ENCODE assay signal across 8 cellular contexts in genomic region chr19:7637374-7638256, GRCh38. TPM values are rescaled to one million over a fixed set of nuclear protein-coding genes. Genes with fewer than 3 reads are reported as not detected.
DNase-seq lines count a peak whose midpoint lies in the region; ATAC-seq, FAIRE-seq and TF ChIP-seq lines count a peak whose summit lies in the region.

No MANE protein-coding gene starts in this region.

- TF ChIP-seq CTCF in KMS-11 (conservative IDR thresholded peaks at IDR 0.05; ENCODE audit: low read depth, low read length) (no peak), GM12878 (IDR thresholded peaks at IDR 0.05 in 2 of 3, conservative IDR thresholded peaks at IDR 0.05 in 1 of 3; ENCODE audit: control insufficient read depth in 2 of 3, extremely low read depth in 1 of 3, insufficient read depth in 1 of 3, low read depth in 3 of 3, low read length in 3 of 3) (no peak), transverse colon (IDR thresholded peaks at IDR 0.05) (no peak)

- H3K79me2 ChIP-seq in KMS-11 (ENCODE audit: insufficient read depth, low read depth) (no peaks in the 10 kb centered on the region), GM12878 (ENCODE audit: control insufficient read depth, insufficient read depth, low read length) (peaks cover 18% of the 10 kb centered on the region)

- no peak for FAIRE-seq in GM12878 (lab: Jason Lieb, UNC)

- TSS peak; percentile 63 for BruUV-seq in GM12878 (replicated peaks; lab: Mats Ljungman, UMichigan)

- SMC1A ChIA-PET in GM12878 (lab: Charles Lee; ENCODE audit: uncharacterized antibody, unreplicated experiment): interaction anchor here (0.7 to 1.4 kb wide), 5 partner anchors 8 to 270 kb away, joined by 3 to 4 read pairs (median 4); partner anchors contain the start of genes PET100 and XAB2

- peak overlapping the region; percentile 61; the same call in 1 of the 2 replicates for H3K9ac ChIP-seq in KMS-11
- peak overlapping the region; percentile 97 for H3K9ac ChIP-seq in GM12878 (ENCODE audit: control insufficient read depth, insufficient read depth, low read length)

- H3K4me1 ChIP-seq in KMS-11 (ENCODE audit: low read depth, poor library complexity, severe bottlenecking): peaks cover 4% of the 10 kb centered on the region
- peaks cover 14% of the 10 kb centered on the region for H3K4me1 ChIP-seq in GM12878 (ENCODE audit: control insufficient read depth, insufficient read depth, low read length)
- H3K4me1 ChIP-seq in transverse colon: peaks cover 0 to 8% (median 5%) of the 10 kb centered on the region in 4 donors

- H3K4me3 ChIP-seq in KMS-11 (IDR thresholded peaks at IDR 0.05; ENCODE audit: insufficient read depth, low read depth, low read length) (no peak overlapping the region), GM12878 (peak overlapping the region; percentile 99), transverse colon (peak overlapping the region; percentile 49 to 80 (median 66))

- H3K4me2 ChIP-seq in KMS-11 (peak overlapping the region; percentile 68), GM12878 (ENCODE audit: control insufficient read depth, insufficient read depth) (peak overlapping the region; percentile 93)

- CTCF ChIA-PET in GM12878 (lab: Yijun Ruan, JAX): interaction anchor here (0.6 to 2.2 kb wide), 6 partner anchors 8 to 270 kb away, joined by 3 to 12 read pairs (median 5); no protein-coding TSS in a partner anchor

- DNase-seq in NCI-H2227 (lab: John Stamatoyannopoulos, UW; ENCODE audit: unreplicated experiment): peak; percentile 18
- no peak for DNase-seq in NCI-H2227 treated with DMSO at 0.1 percent for 48 hours (lab: John Stamatoyannopoulos, UW)
- no peak for DNase-seq in GM12878 (ENCODE audit: low read depth, low spot score)
- peak; percentile 24 for DNase-seq in left kidney (ENCODE audit: low read depth, low spot score)
- peak; percentile 59 for DNase-seq in transverse colon
- no peak for DNase-seq in NCI-H510A treated with DMSO at 0.1 percent for 48 hours (lab: John Stamatoyannopoulos, UW)
- no peak for DNase-seq in kidney glomerular epithelial cell (lab: John Stamatoyannopoulos, UW)

- no peaks in the 10 kb centered on the region for H3K9me3 ChIP-seq in GM12878 (replicated peaks; ENCODE audit: control insufficient read depth, insufficient read depth, low read length)
- no peaks in the 10 kb centered on the region for H3K9me3 ChIP-seq in transverse colon

- intact Hi-C loops in GM12878 (cut with micrococcal nuclease; ENCODE audit: unreplicated experiment) (no loop called here), transverse colon (cut with DNase I; ENCODE audit: low total_unique reads) (no loop called here)

- TF ChIP-seq EP300 in GM12878 (IDR thresholded peaks at IDR 0.05; ENCODE audit: borderline replicate concordance in 1 of 2, control insufficient read depth in 1 of 2, low read depth in 2 of 2, low read length in 2 of 2) (no peak), transverse colon (IDR thresholded peaks at IDR 0.05; ENCODE audit: low read depth) (no peak)

- H3K27ac ChIP-seq in KMS-11 (no peak overlapping the region), GM12878 (ENCODE audit: control insufficient read depth, insufficient read depth) (peak overlapping the region; percentile 75), transverse colon (peak overlapping the region; percentile 83 to 93 (median 88))

- RAD21 ChIA-PET in GM12878 (lab: Charles Lee; ENCODE audit: unreplicated experiment): interaction anchor here (0.6 to 1.6 kb wide), 7 partner anchors 68 to 292 kb away, joined by 3 to 6 read pairs (median 3); no protein-coding TSS in a partner anchor

- H3K27me3 ChIP-seq in KMS-11 (ENCODE audit: insufficient read depth, low read depth) (no peaks in the 10 kb centered on the region), GM12878 (replicated peaks in 1 of 2; ENCODE audit: control insufficient read depth in 2 of 2, insufficient read depth in 2 of 2, low read length in 1 of 2) (no peaks in the 10 kb centered on the region), transverse colon (peaks cover 11% of the 10 kb centered on the region)

- WGBS in GM12878 (ENCODE audit: insufficient coverage, insufficient replicate concordance, low lambda C conversion rate, missing lambda C conversion rate): 31% methylated on average over 30 of the region's 30 CpGs
- WGBS in transverse colon (ENCODE audit: low coverage in 1 of 2), 2 donors: 37% methylated on average over 21 of the region's 30 CpGs; no CpG with 5 or more reads in 1 of the 2 donors

- ATAC-seq in GM12878: peak; percentile 65

- POLR2A ChIA-PET in GM12878 (lab: Charles Lee): interaction anchor here (0.5 to 1.8 kb wide), 7 partner anchors 19 to 832 kb away, joined by 3 to 6 read pairs (median 3); partner anchors contain the start of gene MAP2K7

- TF ChIP-seq RAD21 in GM12878 (IDR thresholded peaks at IDR 0.05; ENCODE audit: insufficient read depth, low read depth, low read length): no peak

- H3K36me3 ChIP-seq in KMS-11 (ENCODE audit: insufficient read depth) (no peaks in the 10 kb centered on the region), GM12878 (ENCODE audit: control insufficient read depth in 2 of 2, insufficient read depth in 2 of 2, low read length in 1 of 2) (peaks cover 0 to 7% of the 10 kb centered on the region in 2 experiments; a peak in 1 of 4 replicates), transverse colon (no peaks in the 10 kb centered on the region)

- H4K20me1 ChIP-seq in KMS-11 (ENCODE audit: insufficient read depth) (no peaks in the 10 kb centered on the region), GM12878 (ENCODE audit: control insufficient read depth, insufficient read depth) (no peaks in the 10 kb centered on the region)

- H2AFZ ChIP-seq in KMS-11 (ENCODE audit: low read depth) (peak overlapping the region; percentile 78; the same call in 1 of the 2 replicates), GM12878 (ENCODE audit: control insufficient read depth, low read depth, low read length) (peak overlapping the region; percentile 26; the same call in 1 of the 2 replicates)

- in situ Hi-C loops in GM12878 (cut with MboI) (no loop called here), transverse colon (cut with MboI; ENCODE audit: low pct_ligation_motif_present in 1 of 4, low pct_unique_long_range_greater_than_20kb in 1 of 4, low sequenced_read_pairs in 3 of 4) (no loop called here)

- no peak for TF ChIP-seq POLR2A in GM12878 (IDR thresholded peaks at IDR 0.05; ENCODE audit: low read depth, low read length)
- no peak for TF ChIP-seq POLR2A in transverse colon (IDR thresholded peaks at IDR 0.05)

RNA-seq across cellular contexts. Expression of gene STXBP2, which starts 0.7 kb away (rescaled TPM):
- 72.6 and 93.2 TPM in 2 replicates for total RNA-seq in GM12878 (2013; cell fraction: nucleolus; rRNA removed)
- 38.9 and 48.5 TPM in 2 replicates for total RNA-seq in GM12878 (2014; rRNA removed)
- 27.2 and 27.4 TPM in 2 replicates for total RNA-seq in GM12878 (2014; rRNA removed; fragmentation: Illumina TruSeq; extraction: Trizol)
- 106 and 111 TPM in 2 replicates for total RNA-seq in GM12878 (2021)
- polyA plus RNA-seq in GM12878 (2011; ENCODE audit: low read depth): 75.4 TPM
- polyA plus RNA-seq in GM12878 (2011; rRNA removed): 52.5 and 74.3 TPM in 2 replicates
- polyA plus RNA-seq in GM12878 (2011; cell fraction: cytosol; rRNA removed): 67.0 and 97.4 TPM in 2 replicates
- 391 and 432 TPM in 2 replicates for polyA plus RNA-seq in GM12878 (2011; cell fraction: nucleus; rRNA removed)
- 121 and 140 TPM in 2 replicates for polyA plus RNA-seq in GM12878 (2012)
- 23.3 and 43.9 TPM in 2 replicates for polyA plus RNA-seq in GM12878 (2014; fragmentation: Illumina TruSeq; extraction: Trizol)
- polyA plus RNA-seq in GM12878 (2014; fragmentation: Nextera tagmentation; extraction: Ambion mirVana): 10 to 100 TPM in 1 of 2 experiments, 1 to 10 TPM in 1; 2.6 to 11.9 TPM
- polyA plus RNA-seq in GM12878 (2014; rRNA removed): 103 and 119 TPM in 2 replicates
- 10 to 100 TPM; 95.3 to 96.5 TPM for polyA plus RNA-seq in GM12878 (2016; fragmentation: Nextera tagmentation; extraction: Ambion mirVana)
- 265 and 650 TPM in 2 replicates for polyA minus RNA-seq in GM12878 (2011; rRNA and poly(A)+ RNA removed)
- polyA minus RNA-seq in GM12878 (2011; cell fraction: cytosol; rRNA and poly(A)+ RNA removed): 52.2 and 53.7 TPM in 2 replicates
- 109 and 189 TPM in 2 replicates for polyA minus RNA-seq in GM12878 (2011; cell fraction: nucleus; rRNA and poly(A)+ RNA removed)
- total RNA-seq in transverse colon: 100 to 1,000 TPM; 132 to 303 (median 205) TPM

RNA-seq across cellular contexts. Expression of gene PCP2, which starts 4.1 kb away (rescaled TPM):
- total RNA-seq in GM12878 (2013; cell fraction: nucleolus; rRNA removed): not detected in 2 replicates
- total RNA-seq in GM12878 (2014; rRNA removed): not detected in 2 replicates
- total RNA-seq in GM12878 (2014; rRNA removed; fragmentation: Illumina TruSeq; extraction: Trizol): 0.31 TPM in 1 of 2 replicates, not detected in the other
- 0.27 and 0.62 TPM in 2 replicates for total RNA-seq in GM12878 (2021)
- polyA plus RNA-seq in GM12878 (2011; ENCODE audit: low read depth): not detected
- polyA plus RNA-seq in GM12878 (2011; rRNA removed): 0.19 TPM in 1 of 2 replicates, not detected in the other
- 0.22 and 0.59 TPM in 2 replicates for polyA plus RNA-seq in GM12878 (2011; cell fraction: cytosol; rRNA removed)
- 2.7 and 3.9 TPM in 2 replicates for polyA plus RNA-seq in GM12878 (2011; cell fraction: nucleus; rRNA removed)
- 2.7 and 4.4 TPM in 2 replicates for polyA plus RNA-seq in GM12878 (2012)
- polyA plus RNA-seq in GM12878 (2014; fragmentation: Illumina TruSeq; extraction: Trizol): 0.10 TPM in 1 of 2 replicates, not detected in the other
- polyA plus RNA-seq in GM12878 (2014; fragmentation: Nextera tagmentation; extraction: Ambion mirVana): not detected
- polyA plus RNA-seq in GM12878 (2014; rRNA removed): 0.15 and 0.31 TPM in 2 replicates
- not detected for polyA plus RNA-seq in GM12878 (2016; fragmentation: Nextera tagmentation; extraction: Ambion mirVana)
- not detected in 2 replicates for polyA minus RNA-seq in GM12878 (2011; rRNA and poly(A)+ RNA removed)
- polyA minus RNA-seq in GM12878 (2011; cell fraction: cytosol; rRNA and poly(A)+ RNA removed): not detected in 2 replicates
- not detected in 2 replicates for polyA minus RNA-seq in GM12878 (2011; cell fraction: nucleus; rRNA and poly(A)+ RNA removed)
- 10 to 100 TPM in 1 of 4 donors, 1 to 10 TPM in 1, not detected in 2; 4.1 to 14.2 TPM for total RNA-seq in transverse colon

RNA-seq across cellular contexts. Expression of gene PET100, which starts 8.0 kb away (rescaled TPM):
- total RNA-seq in GM12878 (2013; cell fraction: nucleolus; rRNA removed): 5.1 and 12.9 TPM in 2 replicates
- total RNA-seq in GM12878 (2014; rRNA removed): 47.0 and 60.8 TPM in 2 replicates
- total RNA-seq in GM12878 (2014; rRNA removed; fragmentation: Illumina TruSeq; extraction: Trizol): 90.7 and 92.9 TPM in 2 replicates
- 156 and 159 TPM in 2 replicates for total RNA-seq in GM12878 (2021)
- polyA plus RNA-seq in GM12878 (2011; ENCODE audit: low read depth): 19.6 TPM
- polyA plus RNA-seq in GM12878 (2011; rRNA removed): 73.8 and 108 TPM in 2 replicates
- 20.6 and 26.3 TPM in 2 replicates for polyA plus RNA-seq in GM12878 (2011; cell fraction: cytosol; rRNA removed)
- 19.2 and 38.5 TPM in 2 replicates for polyA plus RNA-seq in GM12878 (2011; cell fraction: nucleus; rRNA removed)
- 82.4 and 139 TPM in 2 replicates for polyA plus RNA-seq in GM12878 (2012)
- polyA plus RNA-seq in GM12878 (2014; fragmentation: Illumina TruSeq; extraction: Trizol): 47.3 and 85.6 TPM in 2 replicates
- 100 to 1,000 TPM; 353 to 462 TPM for polyA plus RNA-seq in GM12878 (2014; fragmentation: Nextera tagmentation; extraction: Ambion mirVana)
- 66.0 and 79.5 TPM in 2 replicates for polyA plus RNA-seq in GM12878 (2014; rRNA removed)
- polyA plus RNA-seq in GM12878 (2016; fragmentation: Nextera tagmentation; extraction: Ambion mirVana): 100 to 1,000 TPM; 332 to 386 TPM
- 3.7 and 9.2 TPM in 2 replicates for polyA minus RNA-seq in GM12878 (2011; rRNA and poly(A)+ RNA removed)
- 2.5 and 12.3 TPM in 2 replicates for polyA minus RNA-seq in GM12878 (2011; cell fraction: cytosol; rRNA and poly(A)+ RNA removed)
- 3.7 and 8.1 TPM in 2 replicates for polyA minus RNA-seq in GM12878 (2011; cell fraction: nucleus; rRNA and poly(A)+ RNA removed)
- 10 to 100 TPM in 2 of 4 donors, not detected in 2; 16.4 to 48.0 TPM for total RNA-seq in transverse colon

RNA-seq across cellular contexts. Expression of gene XAB2, which starts 8.3 kb away (rescaled TPM):
- total RNA-seq in GM12878 (2013; cell fraction: nucleolus; rRNA removed): 33.5 and 37.0 TPM in 2 replicates
- 29.6 and 41.5 TPM in 2 replicates for total RNA-seq in GM12878 (2014; rRNA removed)
- 13.5 and 15.3 TPM in 2 replicates for total RNA-seq in GM12878 (2014; rRNA removed; fragmentation: Illumina TruSeq; extraction: Trizol)
- total RNA-seq in GM12878 (2021): 42.9 and 45.1 TPM in 2 replicates
- polyA plus RNA-seq in GM12878 (2011; ENCODE audit: low read depth): 14.8 TPM
- 9.3 and 28.5 TPM in 2 replicates for polyA plus RNA-seq in GM12878 (2011; rRNA removed)
- 38.1 and 53.8 TPM in 2 replicates for polyA plus RNA-seq in GM12878 (2011; cell fraction: cytosol; rRNA removed)
- polyA plus RNA-seq in GM12878 (2011; cell fraction: nucleus; rRNA removed): 131 and 151 TPM in 2 replicates
- polyA plus RNA-seq in GM12878 (2012): 39.2 and 44.4 TPM in 2 replicates
- 2.3 and 11.3 TPM in 2 replicates for polyA plus RNA-seq in GM12878 (2014; fragmentation: Illumina TruSeq; extraction: Trizol)
- under 1 TPM; 0.34 to 0.66 TPM for polyA plus RNA-seq in GM12878 (2014; fragmentation: Nextera tagmentation; extraction: Ambion mirVana)
- 38.1 and 43.5 TPM in 2 replicates for polyA plus RNA-seq in GM12878 (2014; rRNA removed)
- 10 to 100 TPM; 17.3 to 20.4 TPM for polyA plus RNA-seq in GM12878 (2016; fragmentation: Nextera tagmentation; extraction: Ambion mirVana)
- 46.3 and 67.8 TPM in 2 replicates for polyA minus RNA-seq in GM12878 (2011; rRNA and poly(A)+ RNA removed)
- 31.8 and 32.5 TPM in 2 replicates for polyA minus RNA-seq in GM12878 (2011; cell fraction: cytosol; rRNA and poly(A)+ RNA removed)
- 25.0 and 39.0 TPM in 2 replicates for polyA minus RNA-seq in GM12878 (2011; cell fraction: nucleus; rRNA and poly(A)+ RNA removed)
- 100 to 1,000 TPM in 1 of 4 donors, 10 to 100 TPM in 3; 27.8 to 123 (median 57.3) TPM for total RNA-seq in transverse colon

RNA-seq across cellular contexts. Expression of gene RETN, which starts 31.2 kb away (rescaled TPM):
- total RNA-seq in GM12878 (2013; cell fraction: nucleolus; rRNA removed): not detected in 2 replicates
- total RNA-seq in GM12878 (2014; rRNA removed): not detected in 2 replicates
- total RNA-seq in GM12878 (2014; rRNA removed; fragmentation: Illumina TruSeq; extraction: Trizol): not detected in 2 replicates
- not detected in 2 replicates for total RNA-seq in GM12878 (2021)
- polyA plus RNA-seq in GM12878 (2011; ENCODE audit: low read depth): not detected
- not detected in 2 replicates for polyA plus RNA-seq in GM12878 (2011; rRNA removed)
- not detected in 2 replicates for polyA plus RNA-seq in GM12878 (2011; cell fraction: cytosol; rRNA removed)
- not detected in 2 replicates for polyA plus RNA-seq in GM12878 (2011; cell fraction: nucleus; rRNA removed)
- polyA plus RNA-seq in GM12878 (2012): not detected in 2 replicates
- 0.26 TPM in 1 of 2 replicates, not detected in the other for polyA plus RNA-seq in GM12878 (2014; fragmentation: Illumina TruSeq; extraction: Trizol)
- polyA plus RNA-seq in GM12878 (2014; fragmentation: Nextera tagmentation; extraction: Ambion mirVana): not detected
- not detected in 2 replicates for polyA plus RNA-seq in GM12878 (2014; rRNA removed)
- polyA plus RNA-seq in GM12878 (2016; fragmentation: Nextera tagmentation; extraction: Ambion mirVana): not detected
- polyA minus RNA-seq in GM12878 (2011; rRNA and poly(A)+ RNA removed): not detected in 2 replicates
- not detected in 2 replicates for polyA minus RNA-seq in GM12878 (2011; cell fraction: cytosol; rRNA and poly(A)+ RNA removed)
- not detected in 2 replicates for polyA minus RNA-seq in GM12878 (2011; cell fraction: nucleus; rRNA and poly(A)+ RNA removed)
- not detected for total RNA-seq in transverse colon

Comparison
In these comparisons a context has a peak if more than half of its experiments do, and no peak if none do; other contexts are left out.
1. DNase-seq: peak in NCI-H2227 (single experiment), left kidney (single experiment) and transverse colon (single experiment); none in NCI-H2227 treated with DMSO at 0.1 percent for 48 hours (single experiment), GM12878 (single experiment), NCI-H510A treated with DMSO at 0.1 percent for 48 hours (single experiment) and kidney glomerular epithelial cell (single experiment).